ENCODE assay signal across 8 cellular contexts in the genomic region with DNA sequence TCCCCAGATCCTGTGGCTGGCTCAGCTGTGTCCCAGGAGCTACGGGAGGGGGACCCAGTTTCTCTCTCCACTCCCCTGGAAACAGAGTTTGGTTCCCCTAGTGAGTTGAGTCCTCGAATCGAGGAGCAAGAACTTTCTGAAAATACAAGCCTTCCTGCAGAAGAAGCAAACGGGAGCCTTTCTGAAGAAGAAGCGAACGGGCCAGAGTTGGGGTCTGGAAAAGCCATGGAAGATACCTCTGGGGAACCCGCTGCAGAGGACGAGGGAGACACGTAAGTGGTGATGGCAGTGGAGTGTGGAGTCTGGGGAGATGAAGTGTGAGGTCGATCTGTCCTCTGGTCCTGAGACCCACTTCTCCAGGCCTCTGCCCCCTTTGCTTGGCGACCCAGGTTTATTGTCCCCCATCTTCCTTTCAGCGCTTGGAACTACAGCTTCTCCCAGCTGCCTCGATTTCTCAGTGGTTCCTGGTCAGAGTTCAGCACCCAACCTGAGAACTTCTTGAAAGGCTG. TPM values are rescaled to one million over a fixed set of nuclear protein-coding genes. Genes with fewer than 3 reads are reported as not detected.
DNase-seq lines count a peak whose midpoint lies in the region; ATAC-seq, FAIRE-seq and TF ChIP-seq lines count a peak whose summit lies in the region.

No MANE protein-coding gene starts in this region.

- intact Hi-C loops in activated naive CD4-positive, alpha-beta T cell treated with anti-CD3 and anti-CD28 coated beads for 36 hours (cut with micrococcal nuclease), result loop anchor here (1.0 to 10.0 kb wide), 9 partner anchors 57 to 437 kb away; partner anchors contain the start of genes CD68, CTDNEP1, ELP5 and NAA38
- intact Hi-C loops in GM12878 (cut with micrococcal nuclease; ENCODE audit: unreplicated experiment), result loop anchor here (5.0 to 10.0 kb wide), 5 partner anchors 77 to 384 kb away; partner anchors contain the start of genes CYB5D1, EIF5A, FXR2 and NAA38

- H3K27ac ChIP-seq in GM12878 (ENCODE audit: control insufficient read depth, insufficient read depth) (peak overlapping the region; percentile 82), lung (ENCODE audit: low read depth in 1 of 2, low read length in 1 of 2) (peak overlapping the region; percentile 18 to 27)

- H3K4me3 ChIP-seq in GM12878, result peak overlapping the region; percentile 82
- H3K4me3 ChIP-seq in lung, result peak overlapping the region; percentile 48

- H3K27me3 ChIP-seq in GM12878 (replicated peaks in 1 of 2; ENCODE audit: control insufficient read depth in 2 of 2, insufficient read depth in 2 of 2, low read length in 1 of 2) (no peaks in the 10 kb centered on the region), lung (ENCODE audit: control insufficient read depth, insufficient read depth) (no peaks in the 10 kb centered on the region)

- POLR2A ChIA-PET in GM12878 (lab: Charles Lee), result interaction anchor here (0.7 to 4.3 kb wide), 4 partner anchors 62 to 475 kb away, joined by 3 to 33 read pairs (median 12); partner anchors contain the start of genes SAT2, TMEM102 and TNFSF13

- in situ Hi-C loops in GM12878 (cut with MboI), result no loop called here

- no peaks in the 10 kb centered on the region for H3K9me3 Mint-ChIP-seq in activated naive CD4-positive, alpha-beta T cell treated with anti-CD3 and anti-CD28 coated beads for 36 hours
- no peaks in the 10 kb centered on the region for H3K9me3 Mint-ChIP-seq in type B pancreatic cell

- no peak for TF ChIP-seq RAD21 in GM12878 (IDR thresholded peaks at IDR 0.05; ENCODE audit: insufficient read depth, low read depth, low read length)

- H3K36me3 ChIP-seq in GM12878 (ENCODE audit: control insufficient read depth in 2 of 2, insufficient read depth in 2 of 2, low read length in 1 of 2) (peaks cover 0 to 5% of the 10 kb centered on the region in 2 experiments; a peak in 1 of 4 replicates), lung (ENCODE audit: control insufficient read depth in 2 of 2, insufficient read depth in 2 of 2, low read length in 2 of 2) (peaks cover 0 to 2% of the 10 kb centered on the region in 2 donors)

- no peak for TF ChIP-seq CTCF in GM12878 (IDR thresholded peaks at IDR 0.05 in 2 of 3, conservative IDR thresholded peaks at IDR 0.05 in 1 of 3; ENCODE audit: control insufficient read depth in 2 of 3, extremely low read depth in 1 of 3, insufficient read depth in 1 of 3, low read depth in 3 of 3, low read length in 3 of 3)
- TF ChIP-seq CTCF in lung (IDR thresholded peaks at IDR 0.05; ENCODE audit: control extremely low read depth, extremely low read depth), result no peak
- no peak for TF ChIP-seq CTCF in type B pancreatic cell (conservative IDR thresholded peaks at IDR 0.05)

- no peaks in the 10 kb centered on the region for H3K27me3 Mint-ChIP-seq in activated naive CD4-positive, alpha-beta T cell treated with anti-CD3 and anti-CD28 coated beads for 36 hours (ENCODE audit: low read depth)
- H3K27me3 Mint-ChIP-seq in type B pancreatic cell, result peaks cover 3% of the 10 kb centered on the region

- WGBS in GM12878 (ENCODE audit: insufficient coverage, insufficient replicate concordance, low lambda C conversion rate, missing lambda C conversion rate), result 8% methylated on average over 13 of the region's 13 CpGs
- WGBS in lung, 2 donors, result 17 to 25% methylated on average over 13 of the region's 13 CpGs

- no peak for FAIRE-seq in GM12878 (lab: Jason Lieb, UNC)

- ATAC-seq in GM12878 (no peak), lung (ENCODE audit: insufficient read depth, low FRiP score) (no peak), HG02678 (IDR thresholded peaks at IDR 0.05; ENCODE audit: unreplicated experiment) (no peak)

- no peaks in the 10 kb centered on the region for H3K9me3 ChIP-seq in GM12878 (replicated peaks; ENCODE audit: control insufficient read depth, insufficient read depth, low read length)
- H3K9me3 ChIP-seq in lung (ENCODE audit: control insufficient read depth in 2 of 2, insufficient read depth in 1 of 2, low read length in 1 of 2), result no peaks in the 10 kb centered on the region

- H3K9ac ChIP-seq in GM12878 (ENCODE audit: control insufficient read depth, insufficient read depth, low read length), result peak overlapping the region; percentile 97

- RAD21 ChIA-PET in GM12878 (lab: Charles Lee; ENCODE audit: unreplicated experiment), result interaction anchor here (0.5 to 4.0 kb wide), 5 partner anchors 61 to 407 kb away, joined by 3 to 28 read pairs (median 10); partner anchors contain the start of genes SAT2, SENP3 and SLC2A4

- peaks cover 29% of the 10 kb centered on the region for H3K4me1 Mint-ChIP-seq in activated naive CD4-positive, alpha-beta T cell treated with anti-CD3 and anti-CD28 coated beads for 36 hours (ENCODE audit: low read depth)
- H3K4me1 Mint-ChIP-seq in type B pancreatic cell (ENCODE audit: unreplicated experiment), result peaks cover 25% of the 10 kb centered on the region

- CTCF ChIA-PET in activated naive CD4-positive, alpha-beta T cell treated with anti-CD3 and anti-CD28 coated beads for 36 hours (lab: Charles Lee), result interaction anchor here (0.5 to 4.6 kb wide), 14 partner anchors 10 to 430 kb away, joined by 3 to 56 read pairs (median 6); partner anchors contain the start of genes ATP1B2, FXR2, SENP3 and SHBG
- CTCF ChIA-PET in GM12878 (lab: Yijun Ruan, JAX), result interaction anchor here (0.8 to 6.4 kb wide), 18 partner anchors 10 to 430 kb away, joined by 3 to 128 read pairs (median 7); partner anchors contain the start of genes FXR2, MPDU1, NAA38 and SAT2

- peak overlapping the region; percentile 98 for H3K4me2 ChIP-seq in GM12878 (ENCODE audit: control insufficient read depth, insufficient read depth)

- BruUV-seq in GM12878 (replicated peaks; lab: Mats Ljungman, UMichigan), result no TSS peak

- SMC1A ChIA-PET in GM12878 (lab: Charles Lee; ENCODE audit: uncharacterized antibody, unreplicated experiment), result interaction anchor here (1.9 to 5.1 kb wide), 7 partner anchors 54 to 253 kb away, joined by 7 to 42 read pairs (median 17); partner anchors contain the start of genes MPDU1, SAT2 and SENP3

- no peak for TF ChIP-seq POLR2A in GM12878 (IDR thresholded peaks at IDR 0.05; ENCODE audit: low read depth, low read length)

- no peak for DNase-seq in activated naive CD4-positive, alpha-beta T cell treated with anti-CD3 and anti-CD28 coated beads for 36 hours
- DNase-seq in activated naive CD4-positive, alpha-beta T cell treated with anti-CD3 and anti-CD28 coated beads, Interleukin-2, amount 50 U/mL, for 16 hours, result no peak
- no peak for DNase-seq in GM12878 (ENCODE audit: low read depth, low spot score)
- DNase-seq in lung (ENCODE audit: low spot score), result no peak
- no peak for DNase-seq in type B pancreatic cell (ENCODE audit: extremely low spot score, unreplicated experiment)
- no peak for DNase-seq in iPS-NIHi7 (ENCODE audit: extremely low spot score)
- DNase-seq in iPS-NIHi11 (ENCODE audit: low spot score), result no peak

- H3K36me3 Mint-ChIP-seq in activated naive CD4-positive, alpha-beta T cell treated with anti-CD3 and anti-CD28 coated beads for 36 hours (ENCODE audit: low read depth), result peaks cover 40% of the 10 kb centered on the region
- peaks cover 16% of the 10 kb centered on the region for H3K36me3 Mint-ChIP-seq in type B pancreatic cell

- peak overlapping the region; percentile 89 for H3K4me3 Mint-ChIP-seq in activated naive CD4-positive, alpha-beta T cell treated with anti-CD3 and anti-CD28 coated beads for 36 hours
- H3K4me3 Mint-ChIP-seq in type B pancreatic cell, result peak overlapping the region; percentile 97

- TF ChIP-seq EP300 in GM12878 (IDR thresholded peaks at IDR 0.05; ENCODE audit: borderline replicate concordance in 1 of 2, control insufficient read depth in 1 of 2, low read depth in 2 of 2, low read length in 2 of 2), result no peak

- H2AFZ ChIP-seq in GM12878 (ENCODE audit: control insufficient read depth, low read depth, low read length), result peak overlapping the region; percentile 98

- peaks cover 12% of the 10 kb centered on the region for H3K4me1 ChIP-seq in GM12878 (ENCODE audit: control insufficient read depth, insufficient read depth, low read length)
- H3K4me1 ChIP-seq in lung (ENCODE audit: control insufficient read depth in 2 of 2, insufficient read depth in 2 of 2, low read length in 2 of 2), result peaks cover 7 to 8% of the 10 kb centered on the region in 2 donors

- no peaks in the 10 kb centered on the region for H4K20me1 ChIP-seq in GM12878 (ENCODE audit: control insufficient read depth, insufficient read depth)

- peak overlapping the region; percentile 72 for H3K27ac Mint-ChIP-seq in activated naive CD4-positive, alpha-beta T cell treated with anti-CD3 and anti-CD28 coated beads for 36 hours
- peak overlapping the region; percentile 99 for H3K27ac Mint-ChIP-seq in type B pancreatic cell

- H3K79me2 ChIP-seq in GM12878 (ENCODE audit: control insufficient read depth, insufficient read depth, low read length), result peaks cover 52% of the 10 kb centered on the region

RNA-seq across cellular contexts. Expression of gene WRAP53, which starts 0.6 kb away (rescaled TPM):
- 10 to 100 TPM; 13.7 to 14.7 TPM for total RNA-seq in activated naive CD4-positive, alpha-beta T cell treated with anti-CD3 and anti-CD28 coated beads for 36 hours
- total RNA-seq in GM12878 (2013; cell fraction: nucleolus; rRNA removed), result 9.4 and 10.1 TPM in 2 replicates
- 24.6 and 30.8 TPM in 2 replicates for total RNA-seq in GM12878 (2014; rRNA removed)
- 13.0 and 17.3 TPM in 2 replicates for total RNA-seq in GM12878 (2014; rRNA removed; fragmentation: Illumina TruSeq; extraction: Trizol)
- total RNA-seq in GM12878 (2021), result 28.5 and 30.8 TPM in 2 replicates
- 4.7 TPM for polyA plus RNA-seq in GM12878 (2011; ENCODE audit: low read depth)
- 6.0 and 13.8 TPM in 2 replicates for polyA plus RNA-seq in GM12878 (2011; rRNA removed)
- polyA plus RNA-seq in GM12878 (2011; cell fraction: cytosol; rRNA removed), result 20.1 and 24.9 TPM in 2 replicates
- polyA plus RNA-seq in GM12878 (2011; cell fraction: nucleus; rRNA removed), result 28.5 and 32.5 TPM in 2 replicates
- polyA plus RNA-seq in GM12878 (2012), result 14.8 and 15.1 TPM in 2 replicates
- polyA plus RNA-seq in GM12878 (2014; fragmentation: Illumina TruSeq; extraction: Trizol), result 9.5 and 17.7 TPM in 2 replicates
- polyA plus RNA-seq in GM12878 (2014; fragmentation: Nextera tagmentation; extraction: Ambion mirVana), result 1 to 10 TPM; 1.9 to 5.3 TPM
- polyA plus RNA-seq in GM12878 (2014; rRNA removed), result 26.0 and 29.6 TPM in 2 replicates
- 10 to 100 TPM; 41.9 to 42.0 TPM for polyA plus RNA-seq in GM12878 (2016; fragmentation: Nextera tagmentation; extraction: Ambion mirVana)
- 7.5 and 18.1 TPM in 2 replicates for polyA minus RNA-seq in GM12878 (2011; rRNA and poly(A)+ RNA removed)
- 7.5 and 9.6 TPM in 2 replicates for polyA minus RNA-seq in GM12878 (2011; cell fraction: cytosol; rRNA and poly(A)+ RNA removed)
- polyA minus RNA-seq in GM12878 (2011; cell fraction: nucleus; rRNA and poly(A)+ RNA removed), result 10.2 and 13.0 TPM in 2 replicates
- total RNA-seq in lung, result 10 to 100 TPM; 10.5 to 17.3 TPM
- 10 to 100 TPM in 1 of 2 donors, 1 to 10 TPM in 1; 9.6 to 12.5 TPM for polyA plus RNA-seq in lung
- 10.2 and 22.1 TPM in 2 replicates for total RNA-seq in type B pancreatic cell (ENCODE audit: low replicate concordance)

RNA-seq across cellular contexts. Expression of gene TP53, which starts 1.6 kb away (rescaled TPM):
- total RNA-seq in activated naive CD4-positive, alpha-beta T cell treated with anti-CD3 and anti-CD28 coated beads for 36 hours, result 100 to 1,000 TPM; 148 to 149 TPM
- total RNA-seq in GM12878 (2013; cell fraction: nucleolus; rRNA removed), result 46.6 and 47.7 TPM in 2 replicates
- 65.9 and 74.6 TPM in 2 replicates for total RNA-seq in GM12878 (2014; rRNA removed)
- total RNA-seq in GM12878 (2014; rRNA removed; fragmentation: Illumina TruSeq; extraction: Trizol), result 34.0 and 38.1 TPM in 2 replicates
- total RNA-seq in GM12878 (2021), result 162 and 171 TPM in 2 replicates
- 52.7 TPM for polyA plus RNA-seq in GM12878 (2011; ENCODE audit: low read depth)
- polyA plus RNA-seq in GM12878 (2011; rRNA removed), result 21.0 and 35.6 TPM in 2 replicates
- 49.8 and 60.6 TPM in 2 replicates for polyA plus RNA-seq in GM12878 (2011; cell fraction: cytosol; rRNA removed)
- polyA plus RNA-seq in GM12878 (2011; cell fraction: nucleus; rRNA removed), result 38.1 and 49.4 TPM in 2 replicates
- polyA plus RNA-seq in GM12878 (2012), result 75.7 and 93.3 TPM in 2 replicates
- polyA plus RNA-seq in GM12878 (2014; fragmentation: Illumina TruSeq; extraction: Trizol), result 75.1 and 98.0 TPM in 2 replicates
- 10 to 100 TPM; 60.2 to 78.4 TPM for polyA plus RNA-seq in GM12878 (2014; fragmentation: Nextera tagmentation; extraction: Ambion mirVana)
- 56.9 and 66.5 TPM in 2 replicates for polyA plus RNA-seq in GM12878 (2014; rRNA removed)
- polyA plus RNA-seq in GM12878 (2016; fragmentation: Nextera tagmentation; extraction: Ambion mirVana), result 10 to 100 TPM; 77.3 to 81.6 TPM
- polyA minus RNA-seq in GM12878 (2011; rRNA and poly(A)+ RNA removed), result 38.5 and 54.1 TPM in 2 replicates
- polyA minus RNA-seq in GM12878 (2011; cell fraction: cytosol; rRNA and poly(A)+ RNA removed), result 39.0 and 49.3 TPM in 2 replicates
- polyA minus RNA-seq in GM12878 (2011; cell fraction: nucleus; rRNA and poly(A)+ RNA removed), result 16.4 and 30.6 TPM in 2 replicates
- total RNA-seq in lung, result 10 to 100 TPM; 29.4 to 57.0 TPM
- 10 to 100 TPM; 22.3 to 25.6 TPM for polyA plus RNA-seq in lung
- 80.7 and 123 TPM in 2 replicates for total RNA-seq in type B pancreatic cell (ENCODE audit: low replicate concordance)

RNA-seq across cellular contexts. Expression of gene EFNB3, which starts 16.1 kb away (rescaled TPM):
- not detected for total RNA-seq in activated naive CD4-positive, alpha-beta T cell treated with anti-CD3 and anti-CD28 coated beads for 36 hours
- not detected in 2 replicates for total RNA-seq in GM12878 (2013; cell fraction: nucleolus; rRNA removed)
- total RNA-seq in GM12878 (2014; rRNA removed) (0.06 TPM in 1 of 2 replicates, not detected in the other), GM12878 (2014; rRNA removed; fragmentation: Illumina TruSeq; extraction: Trizol) (not detected in 2 replicates), GM12878 (2021) (0.13 TPM in 1 of 2 replicates, not detected in the other), lung (1 to 10 TPM; 4.1 to 4.9 TPM), type B pancreatic cell (ENCODE audit: low replicate concordance) (11.4 and 79.5 TPM in 2 replicates)
- polyA plus RNA-seq in GM12878 (2011; ENCODE audit: low read depth), result not detected
- polyA plus RNA-seq in GM12878 (2011; rRNA removed) (0.04 TPM in 2 replicates), GM12878 (2014; fragmentation: Illumina TruSeq; extraction: Trizol) (0.01 TPM in 1 of 2 replicates, not detected in the other), GM12878 (2014; fragmentation: Nextera tagmentation; extraction: Ambion mirVana) (under 1 TPM in 1 of 2 experiments, not detected in 1; 0.02 TPM), GM12878 (2014; rRNA removed) (0.05 TPM in 1 of 2 replicates, not detected in the other), GM12878 (2016; fragmentation: Nextera tagmentation; extraction: Ambion mirVana) (not detected), lung (under 1 TPM; 0.87 TPM)
- 0.01 and 0.03 TPM in 2 replicates for polyA plus RNA-seq in GM12878 (2011; cell fraction: cytosol; rRNA removed)
- 0.19 and 0.22 TPM in 2 replicates for polyA plus RNA-seq in GM12878 (2011; cell fraction: nucleus; rRNA removed)
- not detected in 2 replicates for polyA plus RNA-seq in GM12878 (2012)
- polyA minus RNA-seq in GM12878 (2011; rRNA and poly(A)+ RNA removed), result 0.05 TPM in 1 of 2 replicates, not detected in the other
- polyA minus RNA-seq in GM12878 (2011; cell fraction: cytosol; rRNA and poly(A)+ RNA removed), result not detected in 2 replicates
- not detected in 2 replicates for polyA minus RNA-seq in GM12878 (2011; cell fraction: nucleus; rRNA and poly(A)+ RNA removed)

RNA-seq across cellular contexts. Expression of gene DNAH2, which starts 28.7 kb away (rescaled TPM):
- not detected for total RNA-seq in activated naive CD4-positive, alpha-beta T cell treated with anti-CD3 and anti-CD28 coated beads for 36 hours
- total RNA-seq in GM12878 (2013; cell fraction: nucleolus; rRNA removed), result not detected in 2 replicates
- not detected in 2 replicates for total RNA-seq in GM12878 (2014; rRNA removed)
- not detected in 2 replicates for total RNA-seq in GM12878 (2014; rRNA removed; fragmentation: Illumina TruSeq; extraction: Trizol)
- not detected in 2 replicates for total RNA-seq in GM12878 (2021)
- polyA plus RNA-seq in GM12878 (2011; ENCODE audit: low read depth), result not detected
- polyA plus RNA-seq in GM12878 (2011; rRNA removed), result not detected in 2 replicates
- polyA plus RNA-seq in GM12878 (2011; cell fraction: cytosol; rRNA removed), result not detected in 2 replicates
- 0.01 and 0.03 TPM in 2 replicates for polyA plus RNA-seq in GM12878 (2011; cell fraction: nucleus; rRNA removed)
- 0.03 and 0.09 TPM in 2 replicates for polyA plus RNA-seq in GM12878 (2012)
- not detected in 2 replicates for polyA plus RNA-seq in GM12878 (2014; fragmentation: Illumina TruSeq; extraction: Trizol)
- not detected for polyA plus RNA-seq in GM12878 (2014; fragmentation: Nextera tagmentation; extraction: Ambion mirVana)
- 0.01 TPM in 1 of 2 replicates, not detected in the other for polyA plus RNA-seq in GM12878 (2014; rRNA removed)
- not detected for polyA plus RNA-seq in GM12878 (2016; fragmentation: Nextera tagmentation; extraction: Ambion mirVana)
- polyA minus RNA-seq in GM12878 (2011; rRNA and poly(A)+ RNA removed), result not detected in 2 replicates
- not detected in 2 replicates for polyA minus RNA-seq in GM12878 (2011; cell fraction: cytosol; rRNA and poly(A)+ RNA removed)
- polyA minus RNA-seq in GM12878 (2011; cell fraction: nucleus; rRNA and poly(A)+ RNA removed), result not detected in 2 replicates
- 10 to 100 TPM; 12.5 to 14.0 TPM for total RNA-seq in lung
- polyA plus RNA-seq in lung, result 1 to 10 TPM; 1.5 to 2.7 TPM
- 0.10 and 1.0 TPM in 2 replicates for total RNA-seq in type B pancreatic cell (ENCODE audit: low replicate concordance)

RNA-seq across cellular contexts. Expression of gene ATP1B2, which starts 38.1 kb away (rescaled TPM):
- total RNA-seq in activated naive CD4-positive, alpha-beta T cell treated with anti-CD3 and anti-CD28 coated beads for 36 hours, result under 1 TPM; 0.14 to 0.30 TPM
- 0.10 TPM in 1 of 2 replicates, not detected in the other for total RNA-seq in GM12878 (2013; cell fraction: nucleolus; rRNA removed)
- not detected in 2 replicates for total RNA-seq in GM12878 (2014; rRNA removed)
- total RNA-seq in GM12878 (2014; rRNA removed; fragmentation: Illumina TruSeq; extraction: Trizol), result not detected in 2 replicates
- 0.23 and 0.32 TPM in 2 replicates for total RNA-seq in GM12878 (2021)
- polyA plus RNA-seq in GM12878 (2011; ENCODE audit: low read depth), result 0.38 TPM
- not detected in 2 replicates for polyA plus RNA-seq in GM12878 (2011; rRNA removed)
- polyA plus RNA-seq in GM12878 (2011; cell fraction: cytosol; rRNA removed), result not detected in 2 replicates
- not detected in 2 replicates for polyA plus RNA-seq in GM12878 (2011; cell fraction: nucleus; rRNA removed)
- 0.60 and 0.94 TPM in 2 replicates for polyA plus RNA-seq in GM12878 (2012)
- polyA plus RNA-seq in GM12878 (2014; fragmentation: Illumina TruSeq; extraction: Trizol), result 0.15 TPM in 1 of 2 replicates, not detected in the other
- under 1 TPM; 0.03 to 0.04 TPM for polyA plus RNA-seq in GM12878 (2014; fragmentation: Nextera tagmentation; extraction: Ambion mirVana)
- 0.09 and 0.49 TPM in 2 replicates for polyA plus RNA-seq in GM12878 (2014; rRNA removed)
- polyA plus RNA-seq in GM12878 (2016; fragmentation: Nextera tagmentation; extraction: Ambion mirVana), result under 1 TPM; 0.28 to 0.29 TPM
- polyA minus RNA-seq in GM12878 (2011; rRNA and poly(A)+ RNA removed), result not detected in 2 replicates
- not detected in 2 replicates for polyA minus RNA-seq in GM12878 (2011; cell fraction: cytosol; rRNA and poly(A)+ RNA removed)
- polyA minus RNA-seq in GM12878 (2011; cell fraction: nucleus; rRNA and poly(A)+ RNA removed), result not detected in 2 replicates
- 10 to 100 TPM in 1 of 2 donors, 1 to 10 TPM in 1; 1.1 to 16.0 TPM for total RNA-seq in lung
- under 1 TPM; 0.31 to 0.61 TPM for polyA plus RNA-seq in lung
- total RNA-seq in type B pancreatic cell (ENCODE audit: low replicate concordance), result 1.9 and 4.8 TPM in 2 replicates
